ENCODE assay signal across 1 cellular context in genomic region chr6:56955171-56956155, GRCh38.
A peak's percentile ranks its signal among the peaks of the same experiment; 100 is the strongest.
TF ChIP-seq lines count a peak whose summit lies in the region.

No MANE protein-coding gene starts in this region.

TF ChIP-seq in HepG2, 621 proteins besides CTCF, POLR2A, EP300 and RAD21 (continued from another document and continues in another):
- TF ChIP-seq, protein P1, sequence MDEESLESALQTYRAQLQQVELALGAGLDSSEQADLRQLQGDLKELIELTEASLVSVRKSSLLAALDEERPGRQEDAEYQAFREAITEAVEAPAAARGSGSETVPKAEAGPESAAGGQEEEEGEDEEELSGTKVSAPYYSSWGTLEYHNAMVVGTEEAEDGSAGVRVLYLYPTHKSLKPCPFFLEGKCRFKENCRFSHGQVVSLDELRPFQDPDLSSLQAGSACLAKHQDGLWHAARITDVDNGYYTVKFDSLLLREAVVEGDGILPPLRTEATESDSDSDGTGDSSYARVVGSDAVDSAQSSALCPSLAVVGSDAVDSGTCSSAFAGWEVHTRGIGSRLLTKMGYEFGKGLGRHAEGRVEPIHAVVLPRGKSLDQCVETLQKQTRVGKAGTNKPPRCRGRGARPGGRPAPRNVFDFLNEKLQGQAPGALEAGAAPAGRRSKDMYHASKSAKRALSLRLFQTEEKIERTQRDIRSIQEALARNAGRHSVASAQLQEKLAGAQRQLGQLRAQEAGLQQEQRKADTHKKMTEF (CRISPR knock-in tag; IDR thresholded peaks at IDR 0.05): peak; percentile 54; the same call in 1 of the 2 replicates
- TF ChIP-seq YEATS4 (CRISPR knock-in tag; IDR thresholded peaks at IDR 0.05; ENCODE audit: borderline replicate concordance): no peak
- TF ChIP-seq ZBTB38 (CRISPR knock-in tag; IDR thresholded peaks at IDR 0.05): no peak
- TF ChIP-seq PCBP2 (optimal IDR thresholded peaks at IDR 0.05; ENCODE audit: low read depth, low read length, poor library complexity, severe bottlenecking): no peak
- 0 out of 2 replicates have a peak, but pooled peaks have one; percentile 9 for TF ChIP-seq CHCHD3 (CRISPR knock-in tag; IDR thresholded peaks at IDR 0.05)
- no peak for TF ChIP-seq ZNF101 (CRISPR knock-in tag; IDR thresholded peaks at IDR 0.05; ENCODE audit: borderline replicate concordance, low read depth)
- TF ChIP-seq MATR3 (CRISPR knock-in tag; IDR thresholded peaks at IDR 0.05): no peak
- TF ChIP-seq ZBTB49 (CRISPR knock-in tag; IDR thresholded peaks at IDR 0.05; ENCODE audit: borderline replicate concordance): no peak
- TF ChIP-seq KDM5B (CRISPR knock-in tag; IDR thresholded peaks at IDR 0.05; ENCODE audit: borderline replicate concordance): no peak; the same call in 1 of the 2 replicates
- TF ChIP-seq ARID4A (CRISPR knock-in tag; IDR thresholded peaks at IDR 0.05; ENCODE audit: borderline replicate concordance): peak; percentile 29; the same call in 1 of the 2 replicates
- TF ChIP-seq KDM1A (CRISPR knock-in tag; IDR thresholded peaks at IDR 0.05): peak; percentile 88; the same call in 1 of the 2 replicates
- 0 out of 2 replicates have a peak, but pooled peaks have one; percentile 4 for TF ChIP-seq ZNF558 (CRISPR knock-in tag; IDR thresholded peaks at IDR 0.05; ENCODE audit: borderline replicate concordance)
- TF ChIP-seq E2F5 (CRISPR knock-in tag; conservative IDR thresholded peaks at IDR 0.05): no peak
- TF ChIP-seq JARID2 (CRISPR knock-in tag; IDR thresholded peaks at IDR 0.05; ENCODE audit: insufficient replicate concordance): no peak
- TF ChIP-seq, protein P2, sequence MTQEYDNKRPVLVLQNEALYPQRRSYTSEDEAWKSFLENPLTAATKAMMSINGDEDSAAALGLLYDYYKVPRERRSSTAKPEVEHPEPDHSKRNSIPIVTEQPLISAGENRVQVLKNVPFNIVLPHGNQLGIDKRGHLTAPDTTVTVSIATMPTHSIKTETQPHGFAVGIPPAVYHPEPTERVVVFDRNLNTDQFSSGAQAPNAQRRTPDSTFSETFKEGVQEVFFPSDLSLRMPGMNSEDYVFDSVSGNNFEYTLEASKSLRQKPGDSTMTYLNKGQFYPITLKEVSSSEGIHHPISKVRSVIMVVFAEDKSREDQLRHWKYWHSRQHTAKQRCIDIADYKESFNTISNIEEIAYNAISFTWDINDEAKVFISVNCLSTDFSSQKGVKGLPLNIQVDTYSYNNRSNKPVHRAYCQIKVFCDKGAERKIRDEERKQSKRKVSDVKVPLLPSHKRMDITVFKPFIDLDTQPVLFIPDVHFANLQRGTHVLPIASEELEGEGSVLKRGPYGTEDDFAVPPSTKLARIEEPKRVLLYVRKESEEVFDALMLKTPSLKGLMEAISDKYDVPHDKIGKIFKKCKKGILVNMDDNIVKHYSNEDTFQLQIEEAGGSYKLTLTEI (CRISPR knock-in tag; conservative IDR thresholded peaks at IDR 0.05): no peak
- TF ChIP-seq, protein P3, sequence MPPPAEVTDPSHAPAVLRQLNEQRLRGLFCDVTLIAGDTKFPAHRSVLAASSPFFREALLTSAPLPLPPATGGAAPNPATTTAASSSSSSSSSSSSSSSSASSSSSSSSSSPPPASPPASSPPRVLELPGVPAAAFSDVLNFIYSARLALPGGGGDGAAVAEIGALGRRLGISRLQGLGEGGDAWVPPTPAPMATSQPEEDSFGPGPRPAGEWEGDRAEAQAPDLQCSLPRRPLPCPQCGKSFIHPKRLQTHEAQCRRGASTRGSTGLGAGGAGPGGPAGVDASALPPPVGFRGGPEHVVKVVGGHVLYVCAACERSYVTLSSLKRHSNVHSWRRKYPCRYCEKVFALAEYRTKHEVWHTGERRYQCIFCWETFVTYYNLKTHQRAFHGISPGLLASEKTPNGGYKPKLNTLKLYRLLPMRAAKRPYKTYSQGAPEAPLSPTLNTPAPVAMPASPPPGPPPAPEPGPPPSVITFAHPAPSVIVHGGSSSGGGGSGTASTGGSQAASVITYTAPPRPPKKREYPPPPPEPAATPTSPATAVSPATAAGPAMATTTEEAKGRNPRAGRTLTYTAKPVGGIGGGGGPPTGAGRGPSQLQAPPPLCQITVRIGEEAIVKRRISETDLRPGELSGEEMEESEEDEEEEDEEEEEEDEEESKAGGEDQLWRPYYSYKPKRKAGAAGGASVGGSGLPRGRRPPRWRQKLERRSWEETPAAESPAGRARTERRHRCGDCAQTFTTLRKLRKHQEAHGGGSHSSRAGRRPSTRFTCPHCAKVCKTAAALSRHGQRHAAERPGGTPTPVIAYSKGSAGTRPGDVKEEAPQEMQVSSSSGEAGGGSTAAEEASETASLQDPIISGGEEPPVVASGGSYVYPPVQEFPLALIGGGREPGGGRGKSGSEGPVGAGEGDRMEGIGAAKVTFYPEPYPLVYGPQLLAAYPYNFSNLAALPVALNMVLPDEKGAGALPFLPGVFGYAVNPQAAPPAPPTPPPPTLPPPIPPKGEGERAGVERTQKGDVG (CRISPR knock-in tag; IDR thresholded peaks at IDR 0.05; ENCODE audit: borderline replicate concordance): no peak
- no peak for TF ChIP-seq ZNF552 (CRISPR knock-in tag; IDR thresholded peaks at IDR 0.05; ENCODE audit: borderline replicate concordance)
- TF ChIP-seq, protein P4, sequence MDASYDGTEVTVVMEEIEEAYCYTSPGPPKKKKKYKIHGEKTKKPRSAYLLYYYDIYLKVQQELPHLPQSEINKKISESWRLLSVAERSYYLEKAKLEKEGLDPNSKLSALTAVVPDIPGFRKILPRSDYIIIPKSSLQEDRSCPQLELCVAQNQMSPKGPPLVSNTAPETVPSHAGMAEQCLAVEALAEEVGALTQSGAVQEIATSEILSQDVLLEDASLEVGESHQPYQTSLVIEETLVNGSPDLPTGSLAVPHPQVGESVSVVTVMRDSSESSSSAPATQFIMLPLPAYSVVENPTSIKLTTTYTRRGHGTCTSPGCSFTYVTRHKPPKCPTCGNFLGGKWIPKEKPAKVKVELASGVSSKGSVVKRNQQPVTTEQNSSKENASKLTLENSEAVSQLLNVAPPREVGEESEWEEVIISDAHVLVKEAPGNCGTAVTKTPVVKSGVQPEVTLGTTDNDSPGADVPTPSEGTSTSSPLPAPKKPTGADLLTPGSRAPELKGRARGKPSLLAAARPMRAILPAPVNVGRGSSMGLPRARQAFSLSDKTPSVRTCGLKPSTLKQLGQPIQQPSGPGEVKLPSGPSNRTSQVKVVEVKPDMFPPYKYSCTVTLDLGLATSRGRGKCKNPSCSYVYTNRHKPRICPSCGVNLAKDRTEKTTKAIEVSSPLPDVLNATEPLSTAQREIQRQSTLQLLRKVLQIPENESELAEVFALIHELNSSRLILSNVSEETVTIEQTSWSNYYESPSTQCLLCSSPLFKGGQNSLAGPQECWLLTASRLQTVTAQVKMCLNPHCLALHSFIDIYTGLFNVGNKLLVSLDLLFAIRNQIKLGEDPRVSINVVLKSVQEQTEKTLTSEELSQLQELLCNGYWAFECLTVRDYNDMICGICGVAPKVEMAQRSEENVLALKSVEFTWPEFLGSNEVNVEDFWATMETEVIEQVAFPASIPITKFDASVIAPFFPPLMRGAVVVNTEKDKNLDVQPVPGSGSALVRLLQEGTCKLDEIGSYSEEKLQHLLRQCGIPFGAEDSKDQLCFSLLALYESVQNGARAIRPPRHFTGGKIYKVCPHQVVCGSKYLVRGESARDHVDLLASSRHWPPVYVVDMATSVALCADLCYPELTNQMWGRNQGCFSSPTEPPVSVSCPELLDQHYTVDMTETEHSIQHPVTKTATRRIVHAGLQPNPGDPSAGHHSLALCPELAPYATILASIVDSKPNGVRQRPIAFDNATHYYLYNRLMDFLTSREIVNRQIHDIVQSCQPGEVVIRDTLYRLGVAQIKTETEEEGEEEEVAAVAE (CRISPR knock-in tag; IDR thresholded peaks at IDR 0.05; ENCODE audit: borderline replicate concordance): peak; percentile 59; the same call in 1 of the 2 replicates
- peak; percentile 97 for TF ChIP-seq XRCC5 (optimal IDR thresholded peaks at IDR 0.05; ENCODE audit: low read length)
- TF ChIP-seq DPF2 (CRISPR knock-in tag; IDR thresholded peaks at IDR 0.05; ENCODE audit: borderline replicate concordance, low read depth): no peak
- TF ChIP-seq TFDP1 (CRISPR knock-in tag; IDR thresholded peaks at IDR 0.05; ENCODE audit: borderline replicate concordance): peak; percentile 54; the same call in 1 of the 2 replicates
- TF ChIP-seq ZNF367 (CRISPR knock-in tag; IDR thresholded peaks at IDR 0.05; ENCODE audit: borderline replicate concordance): no peak
- no peak for TF ChIP-seq ZNF878 (CRISPR knock-in tag; IDR thresholded peaks at IDR 0.05)
- TF ChIP-seq NCOA2 (CRISPR knock-in tag; IDR thresholded peaks at IDR 0.05): no peak
- TF ChIP-seq NFKBIZ (CRISPR knock-in tag; IDR thresholded peaks at IDR 0.05): peak; percentile 64; the same call in 1 of the 2 replicates
- TF ChIP-seq GATA4 (IDR thresholded peaks at IDR 0.05; ENCODE audit: borderline replicate concordance, low read depth): no peak
- TF ChIP-seq CC2D1A (CRISPR knock-in tag; IDR thresholded peaks at IDR 0.05): no peak
- no peak for TF ChIP-seq ZNF577 (CRISPR knock-in tag; IDR thresholded peaks at IDR 0.05; ENCODE audit: borderline replicate concordance, low read depth)
- no peak for TF ChIP-seq ZNF652 (CRISPR knock-in tag; IDR thresholded peaks at IDR 0.05; ENCODE audit: borderline replicate concordance, low read depth)
- no peak for TF ChIP-seq PRDM4 (CRISPR knock-in tag; IDR thresholded peaks at IDR 0.05; ENCODE audit: borderline replicate concordance)
- no peak for TF ChIP-seq ZFP62 (CRISPR knock-in tag; IDR thresholded peaks at IDR 0.05)
- no peak for TF ChIP-seq ZSCAN9 (CRISPR knock-in tag; IDR thresholded peaks at IDR 0.05; ENCODE audit: borderline replicate concordance)
- TF ChIP-seq POLR2AphosphoS2 (IDR thresholded peaks at IDR 0.05; ENCODE audit: low read depth, low read length): no peak
- TF ChIP-seq ZNF839 (CRISPR knock-in tag; IDR thresholded peaks at IDR 0.05; ENCODE audit: borderline replicate concordance): no peak
